1 cellular context compared by ENCODE assay signal in genomic region chr10:102432162-102432950, GRCh38.
A peak's percentile ranks its signal among the peaks of the same experiment; 100 is the strongest.
TF ChIP-seq lines count a peak whose summit lies in the region.

A gene with protein sequence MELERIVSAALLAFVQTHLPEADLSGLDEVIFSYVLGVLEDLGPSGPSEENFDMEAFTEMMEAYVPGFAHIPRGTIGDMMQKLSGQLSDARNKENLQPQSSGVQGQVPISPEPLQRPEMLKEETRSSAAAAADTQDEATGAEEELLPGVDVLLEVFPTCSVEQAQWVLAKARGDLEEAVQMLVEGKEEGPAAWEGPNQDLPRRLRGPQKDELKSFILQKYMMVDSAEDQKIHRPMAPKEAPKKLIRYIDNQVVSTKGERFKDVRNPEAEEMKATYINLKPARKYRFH (minus strand): TSS chr10:102432574. CDS start chr10:102425188, 7,386 bp downstream.

TF ChIP-seq in HepG2, 621 proteins besides CTCF, POLR2A, EP300 and RAD21 (continued from another document):
- no peak for TF ChIP-seq TRIM22 (IDR thresholded peaks at IDR 0.05)
- TF ChIP-seq ZNF746 (CRISPR knock-in tag; IDR thresholded peaks at IDR 0.05): peak; percentile 73
- TF ChIP-seq ZNF546 (CRISPR knock-in tag; conservative IDR thresholded peaks at IDR 0.05): no peak
- peak; percentile 46; the same call in 1 of the 2 replicates for TF ChIP-seq ZNF335 (CRISPR knock-in tag; IDR thresholded peaks at IDR 0.05)
